In genomic region chr14:91388551-91388975, GRCh38 we compare ENCODE assay signal across 8 cellular contexts. TPM values are rescaled to one million over a fixed set of nuclear protein-coding genes. Genes with fewer than 3 reads are reported as not detected.
DNase-seq lines count a peak whose midpoint lies in the region; ATAC-seq, FAIRE-seq and TF ChIP-seq lines count a peak whose summit lies in the region.

No MANE protein-coding gene starts in this region.

- 92 to 97% methylated on average over 9 to 13 of the region's 13 CpGs for WGBS in endodermal cell (ENCODE audit: insufficient coverage in 1 of 2, insufficient read length in 1 of 2), 2 experiments
- WGBS in SK-N-SH (ENCODE audit: low lambda C conversion rate) = 85% methylated on average over 12 of the region's 13 CpGs

- H3K9me2 ChIP-seq in SK-N-SH = no peaks in the 10 kb centered on the region

- H4K20me1 ChIP-seq in BLaER1 (peaks cover 100% of the 10 kb centered on the region), SK-N-SH (ENCODE audit: insufficient read depth) (no peaks in the 10 kb centered on the region)

- H3K27me3 ChIP-seq in BLaER1 = no peaks in the 10 kb centered on the region
- no peaks in the 10 kb centered on the region for H3K27me3 ChIP-seq in endodermal cell (ENCODE audit: control insufficient read depth, insufficient read depth, low read length, poor library complexity, severe bottlenecking)
- H3K27me3 ChIP-seq in SK-N-SH (ENCODE audit: insufficient read depth) = 0 out of 2 replicates have a peak, but pooled peaks cover 8% of the 10 kb centered on the region

- H3K9me3 ChIP-seq in BLaER1 (no peaks in the 10 kb centered on the region), endodermal cell (ENCODE audit: control insufficient read depth, low read length) (no peaks in the 10 kb centered on the region), SK-N-SH (no peaks in the 10 kb centered on the region)

- H3K4me3 Mint-ChIP-seq in endodermal cell = no peak overlapping the region

- CTCF ChIA-PET in SK-N-SH (lab: Yijun Ruan, JAX) = interaction anchor here (1.2 to 1.8 kb wide), 3 partner anchors 11 to 30 kb away, joined by 3 to 7 read pairs (median 3); no protein-coding TSS in a partner anchor

- no peaks in the 10 kb centered on the region for H3K27me3 Mint-ChIP-seq in endodermal cell (ENCODE audit: insufficient read depth)

- H3K36me3 ChIP-seq in BLaER1 = peaks cover 4% of the 10 kb centered on the region; the same call in 1 of the 2 replicates
- no peaks in the 10 kb centered on the region for H3K36me3 ChIP-seq in endodermal cell (ENCODE audit: control insufficient read depth, insufficient read depth, low read length)
- H3K36me3 ChIP-seq in SK-N-SH (replicated peaks in 1 of 2; ENCODE audit: control insufficient read depth in 1 of 2, insufficient read depth in 2 of 2, low read length in 1 of 2) = no peaks in the 10 kb centered on the region

- no peak for TF ChIP-seq RAD21 in SK-N-SH (IDR thresholded peaks at IDR 0.05; ENCODE audit: low read length)

- TF ChIP-seq EP300 in SK-N-SH (IDR thresholded peaks at IDR 0.05; ENCODE audit: borderline replicate concordance in 1 of 2, low read depth in 1 of 2, low read length in 1 of 2) = no peak

- ATAC-seq in GM21381 (IDR thresholded peaks at IDR 0.05; ENCODE audit: unreplicated experiment) = peak; percentile 54

- H3K9ac ChIP-seq in BLaER1 = peak overlapping the region; percentile 61
- no peak overlapping the region for H3K9ac ChIP-seq in endodermal cell (ENCODE audit: extremely low read depth, low read length, poor library complexity, severe bottlenecking)
- H3K9ac ChIP-seq in SK-N-SH = no peak overlapping the region

- no peaks in the 10 kb centered on the region for H3K79me2 ChIP-seq in SK-N-SH (ENCODE audit: insufficient read depth)

- H3K36me3 Mint-ChIP-seq in endodermal cell (ENCODE audit: low read depth) = peaks cover 14% of the 10 kb centered on the region

- H3K9me3 Mint-ChIP-seq in endodermal cell = no peaks in the 10 kb centered on the region

- peak; percentile 64 for DNase-seq in NOMO-1 treated with dmso at 0.1 percent for 144 hours (lab: John Stamatoyannopoulos, UW; ENCODE audit: unreplicated experiment)
- no peak for DNase-seq in endodermal cell
- DNase-seq in OCI-M2 (lab: John Stamatoyannopoulos, UW; ENCODE audit: unreplicated experiment) = no peak
- no peak for DNase-seq in NCI-H510A treated with DMSO at 0.1 percent for 48 hours (lab: John Stamatoyannopoulos, UW)
- DNase-seq in SK-N-SH = no peak
- no peak for DNase-seq in RCC 7860 (ENCODE audit: low spot score)

- H3K4me3 ChIP-seq in BLaER1 = peak overlapping the region; percentile 54
- H3K4me3 ChIP-seq in endodermal cell (ENCODE audit: low read length) = no peak overlapping the region
- no peak overlapping the region for H3K4me3 ChIP-seq in SK-N-SH (ENCODE audit: low read depth in 2 of 2, low read length in 1 of 2)

- no peak overlapping the region for H2AFZ ChIP-seq in SK-N-SH (ENCODE audit: low read depth)

- peak overlapping the region; percentile 55 for H3K27ac Mint-ChIP-seq in endodermal cell

- TF ChIP-seq CTCF in endodermal cell (conservative IDR thresholded peaks at IDR 0.05) (no peak), SK-N-SH (IDR thresholded peaks at IDR 0.05) (no peak)

- peak overlapping the region; percentile 99 for H3K4me2 ChIP-seq in BLaER1
- H3K4me2 ChIP-seq in SK-N-SH = no peak overlapping the region

- H3K4me1 ChIP-seq in BLaER1 (peaks cover 100% of the 10 kb centered on the region), endodermal cell (ENCODE audit: control insufficient read depth, insufficient read depth, low read length) (peaks cover 15% of the 10 kb centered on the region), SK-N-SH (ENCODE audit: control insufficient read depth in 1 of 2, insufficient read depth in 2 of 2, low read depth in 1 of 2, low read length in 1 of 2) (peaks cover 0 to 13% of the 10 kb centered on the region in 2 experiments; a peak in 1 of 4 replicates)

- no peak for FAIRE-seq in RCC 7860 (lab: Jason Lieb, UNC)

- peaks cover 45% of the 10 kb centered on the region for H3K4me1 Mint-ChIP-seq in endodermal cell

- H3K27ac ChIP-seq in BLaER1 (peak overlapping the region; percentile 78), endodermal cell (ENCODE audit: low read depth, low read length) (no peak overlapping the region), SK-N-SH (ENCODE audit: low read depth in 2 of 2, low read length in 1 of 2) (no peak overlapping the region)

- H3F3A ChIP-seq in SK-N-SH (replicated peaks; ENCODE audit: insufficient read depth) = no peaks in the 10 kb centered on the region

- POLR2A ChIA-PET in SK-N-SH (lab: Yijun Ruan, JAX) = no interaction called here

TF ChIP-seq in SK-N-SH, 30 proteins besides CTCF, POLR2A, EP300 and RAD21:
- TF ChIP-seq FOXJ3 (CRISPR knock-in tag; IDR thresholded peaks at IDR 0.05) (no peak), POLR2AphosphoS5 (IDR thresholded peaks at IDR 0.05; ENCODE audit: low read depth, low read length) (no peak)

RNA-seq across cellular contexts. Expression of gene CCDC88C, which starts 29.1 kb away (rescaled TPM):
- total RNA-seq in endodermal cell = 10 to 100 TPM; 50.0 to 50.5 TPM
- polyA plus RNA-seq in endodermal cell (2013, experiment 1 of 2) = 26.5 TPM
- polyA plus RNA-seq in endodermal cell (2013, experiment 2 of 2) = 22.2 TPM
- polyA plus RNA-seq in SK-N-SH (2012; rRNA removed) = 0.28 and 0.39 TPM in 2 replicates
- 0.37 and 0.50 TPM in 2 replicates for polyA plus RNA-seq in SK-N-SH (2012; cell fraction: cytosol; rRNA removed)
- 0.35 and 0.46 TPM in 2 replicates for polyA plus RNA-seq in SK-N-SH (2012; cell fraction: nucleus; rRNA removed)
